13 cellular contexts compared by ENCODE assay signal in genomic region chr1:28751315-28752056, GRCh38. TPM values are rescaled to one million over a fixed set of nuclear protein-coding genes. Genes with fewer than 3 reads are reported as not detected.
DNase-seq lines count a peak whose midpoint lies in the region; ATAC-seq, FAIRE-seq and TF ChIP-seq lines count a peak whose summit lies in the region.
"Had no signal": no experiment of that assay in that cellular context is flagged by ENCODE, and none has a peak within 500 bp of the region (broad histone marks: within the 10 kb centered on the region; RNA-seq: fewer than 3 reads in every experiment).

No MANE protein-coding gene starts in this region.

- no peak for TF ChIP-seq POLR2A in A549 (IDR thresholded peaks at IDR 0.05; ENCODE audit: low read length)

- H3K36me3 ChIP-seq in adipocyte (ENCODE audit: control insufficient read depth, insufficient read depth, low read length, severe bottlenecking) (peaks cover 11% of the 10 kb centered on the region), hepatocyte (replicated peaks; ENCODE audit: insufficient read depth, low read depth) (no peaks in the 10 kb centered on the region)

- peak overlapping the region; percentile 45 for H3K4me2 ChIP-seq in A549
- peak overlapping the region; percentile 47 for H3K4me2 ChIP-seq in hepatocyte

- H4K20me1 ChIP-seq in hepatocyte (ENCODE audit: insufficient read depth, poor library complexity, severe bottlenecking): peaks cover 100% of the 10 kb centered on the region

- POLR2A ChIA-PET in A549 (lab: Yijun Ruan, JAX): interaction anchor here (1.2 to 2.8 kb wide), 3 partner anchors 15 to 103 kb away, joined by 4 to 10 read pairs (median 4); partner anchors contain the start of genes GMEB1, RNU11 and YTHDF2

- H3K9ac ChIP-seq in adipocyte (ENCODE audit: low read length): peak overlapping the region; percentile 27

- WGBS in A549 (ENCODE audit: missing lambda C conversion rate): 5% methylated on average over 2 of the region's 2 CpGs
- 19% methylated on average over 2 of the region's 2 CpGs for WGBS in hepatocyte (ENCODE audit: low lambda C conversion rate, missing lambda C conversion rate)

- TF ChIP-seq EP300 in A549 (IDR thresholded peaks at IDR 0.05): no peak

- H3K4me3 ChIP-seq in A549: no peak overlapping the region
- peak overlapping the region; percentile 60 for H3K4me3 ChIP-seq in adipocyte (ENCODE audit: low read length)
- no peak overlapping the region for H3K4me3 ChIP-seq in hepatocyte

- peak in 1 of 2 experiments; percentile 30; a peak in 2 of 6 replicates for ATAC-seq in A549
- no peak for ATAC-seq in HG03159 (IDR thresholded peaks at IDR 0.05; ENCODE audit: unreplicated experiment)
- ATAC-seq: stimulated activated naive CD8-positive, alpha-beta T cell treated with anti-CD3 and anti-CD28 coated beads, Interleukin-15, Interleukin-2, amounts not matched to agents 100 U/mL and 50 U/mL, for 24 hours had no signal

- TF ChIP-seq RAD21 in A549 (conservative IDR thresholded peaks at IDR 0.05 in 1 of 2, IDR thresholded peaks at IDR 0.05 in 1 of 2): no peak

- CTCF ChIA-PET in A549 (lab: Yijun Ruan, JAX): interaction anchor here (0.8 to 1.8 kb wide), 4 partner anchors 9 to 126 kb away, joined by 3 to 10 read pairs (median 3); partner anchors contain the start of gene YTHDF2

- no peak for FAIRE-seq in A549 (lab: Jason Lieb, UNC)

- TF ChIP-seq CTCF in A549 (IDR thresholded peaks at IDR 0.05) (no peak), hepatocyte (IDR thresholded peaks at IDR 0.05; ENCODE audit: poor library complexity) (no peak)

- H3K9me2 ChIP-seq in hepatocyte (replicated peaks; ENCODE audit: insufficient read depth): no peaks in the 10 kb centered on the region

- H3K27ac ChIP-seq in A549 (no peak overlapping the region), hepatocyte (peak overlapping the region; percentile 9)
- H3K27ac ChIP-seq: VCaP had no signal

- H3K9me3 ChIP-seq in A549 (no peaks in the 10 kb centered on the region), adipocyte (ENCODE audit: control insufficient read depth, low read length) (no peaks in the 10 kb centered on the region), hepatocyte (ENCODE audit: low read depth) (no peaks in the 10 kb centered on the region)

- H3K27me3 ChIP-seq in adipocyte (replicated peaks; ENCODE audit: control insufficient read depth, insufficient read depth, low read length) (no peaks in the 10 kb centered on the region), hepatocyte (no peaks in the 10 kb centered on the region)

- DNase-seq in A549 (ENCODE audit: low read depth in 1 of 2, low spot score in 1 of 2): no peak
- peak; percentile 81 for DNase-seq in HCEC 1CT
- peak; percentile 30 for DNase-seq in adipocyte (ENCODE audit: low read depth)
- DNase-seq in hepatocyte (ENCODE audit: low spot score): no peak
- no peak for DNase-seq in NCI-H2196 treated with DMSO at 0.1 percent for 48 hours (lab: John Stamatoyannopoulos, UW; ENCODE audit: unreplicated experiment)
- DNase-seq in SKM-1 (lab: John Stamatoyannopoulos, UW; ENCODE audit: unreplicated experiment): no peak
- no peak for DNase-seq in occipital lobe (lab: John Stamatoyannopoulos, UW)
- DNase-seq: activated effector memory CD4-positive, alpha-beta T cell treated with anti-CD3 and anti-CD28 coated beads, Interleukin-2, amount 50 U/mL, for 16 hours; C1 segment of cervical spinal cord; NCI-H748 treated with DMSO at 0.1 percent for 48 hours; stimulated activated naive CD8-positive, alpha-beta T cell treated with anti-CD3 and anti-CD28 coated beads, Interleukin-15, Interleukin-2, amounts not matched to agents 100 U/mL and 50 U/mL, for 24 hours had no signal

- no peak overlapping the region for H2AFZ ChIP-seq in hepatocyte

- H3K4me1 ChIP-seq in A549 (peaks cover 33% of the 10 kb centered on the region), adipocyte (ENCODE audit: control insufficient read depth, insufficient read depth, low read length) (peaks cover 67% of the 10 kb centered on the region), hepatocyte (ENCODE audit: insufficient read depth) (peaks cover 56% of the 10 kb centered on the region)

- peaks cover 100% of the 10 kb centered on the region for H3K79me2 ChIP-seq in hepatocyte

TF ChIP-seq in A549, 52 proteins besides CTCF, POLR2A, EP300 and RAD21:
- no peak for TF ChIP-seq PBX3 (IDR thresholded peaks at IDR 0.05)
- no peak for TF ChIP-seq FOSL2 (IDR thresholded peaks at IDR 0.05)
- peak; percentile 41 for TF ChIP-seq FOSL2 (CRISPR knock-in tag; IDR thresholded peaks at IDR 0.05)

RNA-seq across cellular contexts. Expression of gene YTHDF2, which starts 14.7 kb away (rescaled TPM):
- 55.6 and 59.3 TPM in 2 replicates for polyA plus RNA-seq in A549 (2011; rRNA removed)
- polyA plus RNA-seq in A549 (2012; cell fraction: cytosol; rRNA removed): 28.0 and 30.7 TPM in 2 replicates
- 31.3 and 32.0 TPM in 2 replicates for polyA plus RNA-seq in A549 (2012; cell fraction: nucleus; rRNA removed)
- polyA plus RNA-seq in A549 (2017; fragmentation: RNase III; extraction: RNeasy Plus Mini Kit Qiagen cat#74134 plus additional on column Dnase treatment): 51.4 to 53.2 TPM (median 52.7 TPM) in 3 replicates
- polyA minus RNA-seq in A549 (2011; rRNA and poly(A)+ RNA removed): 108 and 113 TPM in 2 replicates
- 71.9 and 87.3 TPM in 2 replicates for total RNA-seq in hepatocyte
- 66.8 and 83.3 TPM in 2 replicates for polyA plus RNA-seq in hepatocyte
- 78.8 TPM for total RNA-seq in occipital lobe

Comparison
In these comparisons a context has a peak if more than half of its experiments do, and no peak if none do; other contexts are left out.
1. DNase-seq: peak in HCEC 1CT (single experiment) and adipocyte (single experiment); none in A549 (0 of 2), hepatocyte (single experiment), NCI-H2196 treated with DMSO at 0.1 percent for 48 hours (single experiment), SKM-1 (single experiment) and occipital lobe (single experiment).